12 cellular contexts compared by ENCODE assay signal in genomic region chr3:112634786-112635541, GRCh38. TPM values are rescaled to one million over a fixed set of nuclear protein-coding genes. Genes with fewer than 3 reads are reported as not detected.
DNase-seq lines count a peak whose midpoint lies in the region; ATAC-seq and TF ChIP-seq lines count a peak whose summit lies in the region.
"Had no signal": no experiment of that assay in that cellular context is flagged by ENCODE, and none has a peak within 500 bp of the region (broad histone marks: within the 10 kb centered on the region; RNA-seq: fewer than 3 reads in every experiment).

No MANE protein-coding gene starts in this region.

- no peak overlapping the region for H3K4me3 ChIP-seq in thyroid gland (replicated peaks in 1 of 3)
- no peak overlapping the region for H3K4me3 ChIP-seq in prostate gland
- H3K4me3 ChIP-seq: BLaER1 had no signal

- no peaks in the 10 kb centered on the region for H3K36me3 ChIP-seq in thyroid gland
- H3K36me3 ChIP-seq in prostate gland, result no peaks in the 10 kb centered on the region
- H3K36me3 ChIP-seq: BLaER1 had no signal

- no peak for DNase-seq in activated CD8-positive, alpha-beta memory T cell treated with anti-CD3 and anti-CD28 coated beads, Interleukin-2, amount 10 ng/mL, durations not matched to agents 7 days and 5 days
- DNase-seq in activated CD8-positive, alpha-beta memory T cell treated with anti-CD3 and anti-CD28 coated beads, Interleukin-2, amount 50 U/mL, for 48 hours, result no peak
- DNase-seq in activated T-helper 1 cell treated with anti-CD3 and anti-CD28 coated beads, Interleukin-12 subunit alpha, Interleukin-12 subunit beta, Interleukin-2, Interleukin-4 antibody, amounts not matched to agents 30 ng/mL and 10 ng/mL and 1 ng/mL, durations not matched to agents 14 hours and 24 hours and 36 hours (ENCODE audit: low spot score), result no peak
- DNase-seq in left kidney (ENCODE audit: low read depth, low spot score) (peak; percentile 71), thyroid gland (no peak), cerebellar cortex (ENCODE audit: low spot score) (no peak), prostate gland (ENCODE audit: low spot score) (no peak)
- no peak for DNase-seq in stimulated activated CD4-positive, alpha-beta T cell treated with anti-CD3 and anti-CD28 coated beads, Interleukin-2, amount 100 ng/mL, for 48 hours
- DNase-seq: activated gamma-delta T cell; effector memory CD4-positive, alpha-beta T cell; PC-3 had no signal

- H3K27ac ChIP-seq in thyroid gland (peak overlapping the region; percentile 57 to 85 (median 77)), prostate gland (no peak overlapping the region)
- H3K27ac ChIP-seq: BLaER1 had no signal

- no peak for TF ChIP-seq POLR2A in thyroid gland (IDR thresholded peaks at IDR 0.05)
- no peak for TF ChIP-seq POLR2A in prostate gland (IDR thresholded peaks at IDR 0.05)

- H3K9me3 Mint-ChIP-seq in activated CD8-positive, alpha-beta memory T cell treated with anti-CD3 and anti-CD28 coated beads, Interleukin-2, amount 10 ng/mL, durations not matched to agents 7 days and 5 days (ENCODE audit: low read depth), result no peaks in the 10 kb centered on the region
- no peaks in the 10 kb centered on the region for H3K9me3 Mint-ChIP-seq in activated T-helper 1 cell treated with anti-CD3 and anti-CD28 coated beads, Interleukin-12 subunit alpha, Interleukin-12 subunit beta, Interleukin-2, Interleukin-4 antibody, amounts not matched to agents 30 ng/mL and 10 ng/mL and 1 ng/mL, durations not matched to agents 14 hours and 24 hours and 36 hours

- CTCF ChIA-PET in activated CD8-positive, alpha-beta memory T cell treated with anti-CD3 and anti-CD28 coated beads, Interleukin-2, amount 10 ng/mL, durations not matched to agents 7 days and 5 days (lab: Charles Lee), result interaction anchor here (0.7 to 2.0 kb wide), 10 partner anchors 8 to 344 kb away, joined by 3 to 18 read pairs (median 4); partner anchors contain the start of gene CD200R1

- H3K4me3 Mint-ChIP-seq in activated CD8-positive, alpha-beta memory T cell treated with anti-CD3 and anti-CD28 coated beads, Interleukin-2, amount 10 ng/mL, durations not matched to agents 7 days and 5 days, result no peak overlapping the region
- H3K4me3 Mint-ChIP-seq in activated T-helper 1 cell treated with anti-CD3 and anti-CD28 coated beads, Interleukin-12 subunit alpha, Interleukin-12 subunit beta, Interleukin-2, Interleukin-4 antibody, amounts not matched to agents 30 ng/mL and 10 ng/mL and 1 ng/mL, durations not matched to agents 14 hours and 24 hours and 36 hours, result no peak overlapping the region

- H3K27me3 ChIP-seq in thyroid gland (no peaks in the 10 kb centered on the region), prostate gland (replicated peaks; ENCODE audit: insufficient read depth) (no peaks in the 10 kb centered on the region)
- H3K27me3 ChIP-seq: BLaER1 had no signal

- intact Hi-C loops in activated T-helper 1 cell treated with anti-CD3 and anti-CD28 coated beads, Interleukin-12 subunit alpha, Interleukin-12 subunit beta, Interleukin-2, Interleukin-4 antibody, amounts not matched to agents 30 ng/mL and 10 ng/mL and 1 ng/mL, durations not matched to agents 14 hours and 24 hours and 36 hours (cut with micrococcal nuclease), result loop anchor here (1.0 kb wide), 1 partner anchor 53 kb away; no protein-coding TSS in a partner anchor
- intact Hi-C loops in thyroid gland (cut with DNase I), result no loop called here
- intact Hi-C loops in prostate gland (cut with DNase I), result loop anchor here (5.0 kb wide), 2 partner anchors 53 to 73 kb away; partner anchors contain the start of genes ATG3 and SLC35A5

- peaks cover 47 to 70% of the 10 kb centered on the region in 2 donors for H3K4me1 ChIP-seq in thyroid gland
- no peaks in the 10 kb centered on the region for H3K4me1 ChIP-seq in prostate gland (replicated peaks)
- H3K4me1 ChIP-seq: BLaER1 had no signal

- H3K36me3 Mint-ChIP-seq in activated CD8-positive, alpha-beta memory T cell treated with anti-CD3 and anti-CD28 coated beads, Interleukin-2, amount 10 ng/mL, durations not matched to agents 7 days and 5 days, result no peaks in the 10 kb centered on the region
- no peaks in the 10 kb centered on the region for H3K36me3 Mint-ChIP-seq in activated T-helper 1 cell treated with anti-CD3 and anti-CD28 coated beads, Interleukin-12 subunit alpha, Interleukin-12 subunit beta, Interleukin-2, Interleukin-4 antibody, amounts not matched to agents 30 ng/mL and 10 ng/mL and 1 ng/mL, durations not matched to agents 14 hours and 24 hours and 36 hours (ENCODE audit: low read depth)

- no peaks in the 10 kb centered on the region for H3K27me3 Mint-ChIP-seq in activated CD8-positive, alpha-beta memory T cell treated with anti-CD3 and anti-CD28 coated beads, Interleukin-2, amount 10 ng/mL, durations not matched to agents 7 days and 5 days
- H3K27me3 Mint-ChIP-seq in activated T-helper 1 cell treated with anti-CD3 and anti-CD28 coated beads, Interleukin-12 subunit alpha, Interleukin-12 subunit beta, Interleukin-2, Interleukin-4 antibody, amounts not matched to agents 30 ng/mL and 10 ng/mL and 1 ng/mL, durations not matched to agents 14 hours and 24 hours and 36 hours (ENCODE audit: insufficient read depth), result no peaks in the 10 kb centered on the region

- 81 to 84% methylated on average over 4 of the region's 4 CpGs for WGBS in thyroid gland, 2 donors
- WGBS in prostate gland, result 56% methylated on average over 4 of the region's 4 CpGs

- H3K9me3 ChIP-seq in thyroid gland, result no peaks in the 10 kb centered on the region
- no peaks in the 10 kb centered on the region for H3K9me3 ChIP-seq in prostate gland
- H3K9me3 ChIP-seq: BLaER1 had no signal

- peak; percentile 42 for ATAC-seq in activated CD8-positive, alpha-beta memory T cell treated with anti-CD3 and anti-CD28 coated beads, Interleukin-2, amount 10 ng/mL, durations not matched to agents 7 days and 5 days
- ATAC-seq: PC-3 had no signal

- no peak overlapping the region for H3K27ac Mint-ChIP-seq in activated CD8-positive, alpha-beta memory T cell treated with anti-CD3 and anti-CD28 coated beads, Interleukin-2, amount 10 ng/mL, durations not matched to agents 7 days and 5 days
- peak overlapping the region; percentile 6 for H3K27ac Mint-ChIP-seq in activated T-helper 1 cell treated with anti-CD3 and anti-CD28 coated beads, Interleukin-12 subunit alpha, Interleukin-12 subunit beta, Interleukin-2, Interleukin-4 antibody, amounts not matched to agents 30 ng/mL and 10 ng/mL and 1 ng/mL, durations not matched to agents 14 hours and 24 hours and 36 hours

- peaks cover 15% of the 10 kb centered on the region for H3K4me1 Mint-ChIP-seq in activated CD8-positive, alpha-beta memory T cell treated with anti-CD3 and anti-CD28 coated beads, Interleukin-2, amount 10 ng/mL, durations not matched to agents 7 days and 5 days
- peaks cover 23% of the 10 kb centered on the region for H3K4me1 Mint-ChIP-seq in activated T-helper 1 cell treated with anti-CD3 and anti-CD28 coated beads, Interleukin-12 subunit alpha, Interleukin-12 subunit beta, Interleukin-2, Interleukin-4 antibody, amounts not matched to agents 30 ng/mL and 10 ng/mL and 1 ng/mL, durations not matched to agents 14 hours and 24 hours and 36 hours (ENCODE audit: low read depth)

- TF ChIP-seq CTCF in thyroid gland (IDR thresholded peaks at IDR 0.05) (no peak), prostate gland (IDR thresholded peaks at IDR 0.05) (no peak)

RNA-seq across cellular contexts. Expression of gene CCDC80, which starts 6.0 kb away (rescaled TPM):
- total RNA-seq in activated CD8-positive, alpha-beta memory T cell treated with anti-CD3 and anti-CD28 coated beads, Interleukin-2, amount 10 ng/mL, durations not matched to agents 7 days and 5 days, result 1 to 10 TPM in 1 of 2 experiments, under 1 TPM in 1; 0.35 to 1.5 TPM
- total RNA-seq in activated T-helper 1 cell treated with anti-CD3 and anti-CD28 coated beads, Interleukin-12 subunit alpha, Interleukin-12 subunit beta, Interleukin-2, Interleukin-4 antibody, amounts not matched to agents 30 ng/mL and 10 ng/mL and 1 ng/mL, durations not matched to agents 14 hours and 24 hours and 36 hours, result 0.23 TPM in 1 of 2 replicates, not detected in the other
- total RNA-seq in thyroid gland (100 to 1,000 TPM in 1 of 4 donors, 10 to 100 TPM in 3; 41.5 to 100 (median 63.7) TPM), prostate gland (10 to 100 TPM in 1 of 2 donors, 1 to 10 TPM in 1; 2.7 to 18.4 TPM)

Comparison
In these comparisons a context has a peak if more than half of its experiments do, and no peak if none do; other contexts are left out.
1. H3K27ac ChIP-seq: peak in thyroid gland (3 of 3); none in prostate gland (0 of 2).